In the genomic region with DNA sequence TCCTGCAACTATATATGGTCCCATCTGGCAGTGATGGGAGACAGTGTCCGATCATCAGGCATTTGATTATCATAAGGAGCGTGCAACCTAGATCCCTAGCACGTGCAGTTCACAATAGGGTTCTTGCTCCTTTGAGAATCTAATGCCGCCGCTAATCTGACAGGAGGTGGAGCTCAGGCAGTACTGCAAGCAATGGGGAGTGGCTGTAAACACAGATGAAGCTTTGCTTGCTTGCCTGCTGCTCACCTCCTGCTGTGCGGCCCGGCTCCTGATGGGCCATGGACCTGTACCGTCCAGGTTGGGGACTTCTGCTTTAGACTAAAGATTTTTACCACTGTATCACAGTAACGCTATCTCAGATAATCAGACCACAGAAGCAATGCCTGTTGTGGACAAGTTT, we compare ENCODE assay signal across 15 cellular contexts.
DNase-seq lines count a peak whose midpoint lies in the region; ATAC-seq, FAIRE-seq and TF ChIP-seq lines count a peak whose summit lies in the region.
"Had no signal": no experiment of that assay in that cellular context is flagged by ENCODE, and none has a peak within 500 bp of the region (broad histone marks: within the 10 kb centered on the region; RNA-seq: fewer than 3 reads in every experiment).

No MANE protein-coding gene starts in this region.

- TF ChIP-seq CTCF in HepG2 (CRISPR knock-in tag; IDR thresholded peaks at IDR 0.05) (0 out of 2 replicates have a peak, but pooled peaks have one; percentile 14), right lobe of liver (IDR thresholded peaks at IDR 0.05) (no peak), Panc1 (IDR thresholded peaks at IDR 0.05) (no peak), hepatocyte (IDR thresholded peaks at IDR 0.05; ENCODE audit: poor library complexity) (no peak), stomach (IDR thresholded peaks at IDR 0.05) (no peak), vagina (IDR thresholded peaks at IDR 0.05) (no peak), prostate gland (IDR thresholded peaks at IDR 0.05) (no peak)

- no peak for TF ChIP-seq EP300 in HepG2 (IDR thresholded peaks at IDR 0.05; ENCODE audit: low read depth in 2 of 2, low read length in 2 of 2)
- no peak for TF ChIP-seq EP300 in HepG2 (CRISPR knock-in tag; IDR thresholded peaks at IDR 0.05; ENCODE audit: borderline replicate concordance)
- TF ChIP-seq EP300 in stomach (IDR thresholded peaks at IDR 0.05) = no peak

- TF ChIP-seq POLR2A in HepG2 (IDR thresholded peaks at IDR 0.05; ENCODE audit: insufficient read depth in 1 of 2, low read depth in 2 of 2, low read length in 2 of 2) (no peak), right lobe of liver (IDR thresholded peaks at IDR 0.05) (no peak), stomach (IDR thresholded peaks at IDR 0.05) (no peak), vagina (IDR thresholded peaks at IDR 0.05) (no peak), prostate gland (IDR thresholded peaks at IDR 0.05) (no peak)

- H3K4me3 ChIP-seq in HepG2 (replicated peaks in 1 of 3; ENCODE audit: insufficient read depth in 1 of 3, low read depth in 2 of 3, low read length in 3 of 3) = no peak overlapping the region
- H3K4me3 ChIP-seq in right lobe of liver = no peak overlapping the region
- no peak overlapping the region for H3K4me3 ChIP-seq in Panc1 (ENCODE audit: low read depth in 2 of 2, low read length in 2 of 2)
- no peak overlapping the region for H3K4me3 ChIP-seq in hepatocyte
- no peak overlapping the region for H3K4me3 ChIP-seq in stomach
- no peak overlapping the region for H3K4me3 ChIP-seq in vagina
- H3K4me3 ChIP-seq in prostate gland = no peak overlapping the region
- H3K4me3 ChIP-seq: PC-9 had no signal

- BruUV-seq in HepG2 (replicated peaks; lab: Mats Ljungman, UMichigan) = no TSS peak
- BruUV-seq in Panc1 (replicated peaks; lab: Mats Ljungman, UMichigan) = no TSS peak

- no peaks in the 10 kb centered on the region for H3K9me2 ChIP-seq in hepatocyte (replicated peaks; ENCODE audit: insufficient read depth)

- in situ Hi-C loops in HepG2 (cut with HindIII; ENCODE audit: extremely low pct_ligation_motif_present, low pct_unique_long_range_greater_than_20kb) = no loop called here
- in situ Hi-C loops in Panc1 (cut with HindIII; ENCODE audit: low pct_unique_long_range_greater_than_20kb, low sequenced_read_pairs) = no loop called here

- peak overlapping the region; percentile 5; the same call in 1 of the 2 replicates for H3K4me2 ChIP-seq in HepG2 (ENCODE audit: low read depth, low read length)
- H3K4me2 ChIP-seq in hepatocyte = no peak overlapping the region
- H3K4me2 ChIP-seq: PC-9 had no signal

- H3K4me1 ChIP-seq in HepG2 (ENCODE audit: insufficient read depth, low read length) = peaks cover 9% of the 10 kb centered on the region; the same call in 1 of the 2 replicates
- H3K4me1 ChIP-seq in right lobe of liver = no peaks in the 10 kb centered on the region
- peaks cover 6% of the 10 kb centered on the region; the same call in 1 of the 2 replicates for H3K4me1 ChIP-seq in Panc1 (ENCODE audit: control insufficient read depth, insufficient read depth, low read length)
- H3K4me1 ChIP-seq in hepatocyte (ENCODE audit: insufficient read depth) = no peaks in the 10 kb centered on the region
- peaks cover 0 to 4% (median 0%) of the 10 kb centered on the region in 4 donors for H3K4me1 ChIP-seq in stomach
- no peaks in the 10 kb centered on the region for H3K4me1 ChIP-seq in vagina
- H3K4me1 ChIP-seq in prostate gland (replicated peaks) = no peaks in the 10 kb centered on the region

- intact Hi-C loops in HepG2 (cut with micrococcal nuclease; ENCODE audit: unreplicated experiment) = no loop called here
- intact Hi-C loops in right lobe of liver (cut with DNase I) = no loop called here
- intact Hi-C loops in Panc1 (cut with micrococcal nuclease; ENCODE audit: unreplicated experiment) = no loop called here
- intact Hi-C loops in stomach (cut with DNase I; ENCODE audit: low total_unique reads) = no loop called here
- intact Hi-C loops in vagina (cut with DNase I) = no loop called here
- intact Hi-C loops in prostate gland (cut with DNase I) = no loop called here

- H3K27ac ChIP-seq in HepG2 (ENCODE audit: extremely low read length, insufficient read depth, low read length) (no peak overlapping the region), right lobe of liver (no peak overlapping the region), Panc1 (ENCODE audit: low read length) (peak overlapping the region; percentile 35; the same call in 1 of the 2 replicates), hepatocyte (no peak overlapping the region), stomach (no peak overlapping the region), vagina (no peak overlapping the region), prostate gland (no peak overlapping the region)
- H3K27ac ChIP-seq: PC-9 had no signal

- H3K9ac ChIP-seq in HepG2 (ENCODE audit: insufficient read depth, low read depth, low read length) = no peak overlapping the region

- DNase-seq in HepG2 (ENCODE audit: low spot score) (peak; percentile 38), right lobe of liver (no peak), Panc1 (ENCODE audit: low read depth, low spot score) (no peak), hepatocyte (ENCODE audit: low spot score) (peak; percentile 17), stomach (peak; percentile 28), vagina (ENCODE audit: extremely low spot score in 2 of 2) (no peak), prostate gland (ENCODE audit: low spot score) (no peak), NCI-H187 treated with DMSO at 0.1 percent for 48 hours (lab: John Stamatoyannopoulos, UW) (no peak)
- DNase-seq: ACHN; CD4-positive, alpha-beta memory T cell; Kasumi-1; NCI-H2029 treated with DMSO at 0.1 percent for 48 hours; NCI-H524 treated with DMSO at 0.1 percent for 48 hours; PC-9 had no signal

- peak; percentile 71 for ATAC-seq in HepG2
- ATAC-seq in right lobe of liver = no peak
- no peak; the same call in 1 of the 2 replicates for ATAC-seq in Panc1
- ATAC-seq: SK-N-SH treated with all-trans-retinoic acid at 6 μM for 48 hours had no signal

- TF ChIP-seq RAD21 in HepG2 (CRISPR knock-in tag; IDR thresholded peaks at IDR 0.05) = no peak

- WGBS in HepG2 (ENCODE audit: low lambda C conversion rate) = 12% methylated on average over 6 of the region's 9 CpGs
- 43% methylated on average over 2 of the region's 9 CpGs for WGBS in right lobe of liver (ENCODE audit: insufficient coverage, low coverage, low lambda C conversion rate, missing lambda C conversion rate)
- WGBS in hepatocyte (ENCODE audit: low lambda C conversion rate, missing lambda C conversion rate) = 50% methylated on average over 9 of the region's 9 CpGs
- WGBS in stomach, 5 donors = 29 to 70% (median 43%) methylated on average over 9 of the region's 9 CpGs
- WGBS in prostate gland = 80% methylated on average over 9 of the region's 9 CpGs

- H3K36me3 ChIP-seq in HepG2 (replicated peaks in 1 of 2; ENCODE audit: control insufficient read depth in 1 of 2, insufficient read depth in 2 of 2, low read length in 2 of 2) = no peaks in the 10 kb centered on the region
- no peaks in the 10 kb centered on the region for H3K36me3 ChIP-seq in right lobe of liver
- peaks cover 2% of the 10 kb centered on the region; the same call in 1 of the 2 replicates for H3K36me3 ChIP-seq in Panc1 (ENCODE audit: control insufficient read depth, insufficient read depth, low read length)
- no peaks in the 10 kb centered on the region for H3K36me3 ChIP-seq in hepatocyte (replicated peaks; ENCODE audit: insufficient read depth, low read depth)
- peaks cover 0 to 12% (median 0%) of the 10 kb centered on the region in 4 donors for H3K36me3 ChIP-seq in stomach
- H3K36me3 ChIP-seq in vagina = no peaks in the 10 kb centered on the region
- H3K36me3 ChIP-seq in prostate gland = no peaks in the 10 kb centered on the region

- no peak overlapping the region for H2AFZ ChIP-seq in HepG2 (ENCODE audit: low read length)
- no peak overlapping the region for H2AFZ ChIP-seq in hepatocyte
- H2AFZ ChIP-seq: PC-9 had no signal

- no peaks in the 10 kb centered on the region for H4K20me1 ChIP-seq in HepG2 (ENCODE audit: insufficient read depth, low read length)
- no peaks in the 10 kb centered on the region for H4K20me1 ChIP-seq in hepatocyte (ENCODE audit: insufficient read depth, poor library complexity, severe bottlenecking)

- H3K9me3 ChIP-seq in HepG2 (ENCODE audit: low read length) (no peaks in the 10 kb centered on the region), right lobe of liver (no peaks in the 10 kb centered on the region), Panc1 (ENCODE audit: control insufficient read depth, insufficient read depth, low read depth, low read length) (no peaks in the 10 kb centered on the region), hepatocyte (ENCODE audit: low read depth) (no peaks in the 10 kb centered on the region), stomach (no peaks in the 10 kb centered on the region), vagina (no peaks in the 10 kb centered on the region), prostate gland (no peaks in the 10 kb centered on the region)

- CTCF ChIA-PET in HepG2 (lab: Yijun Ruan, JAX; ENCODE audit: low intra/inter-chr PET ratio, low total read pairs) (no interaction called here), Panc1 (lab: Charles Lee) (no interaction called here)

- H3K27me3 ChIP-seq in HepG2 (ENCODE audit: control insufficient read depth in 1 of 2, insufficient read depth in 2 of 2, low read length in 2 of 2) (peaks cover 1 to 14% of the 10 kb centered on the region in 2 experiments; a peak in 2 of 5 replicates), right lobe of liver (no peaks in the 10 kb centered on the region), Panc1 (ENCODE audit: control insufficient read depth, insufficient read depth, low read length) (no peaks in the 10 kb centered on the region), hepatocyte (no peaks in the 10 kb centered on the region), stomach (no peaks in the 10 kb centered on the region), vagina (no peaks in the 10 kb centered on the region), prostate gland (replicated peaks; ENCODE audit: insufficient read depth) (no peaks in the 10 kb centered on the region)

- H3K79me2 ChIP-seq in HepG2 (ENCODE audit: insufficient read depth, low read length) (no peaks in the 10 kb centered on the region), hepatocyte (no peaks in the 10 kb centered on the region)

- POLR2A ChIA-PET in HepG2 (lab: Yijun Ruan, JAX) (no interaction called here), Panc1 (lab: Charles Lee) (interaction anchor here (0.6 kb wide), 1 partner anchor 267 kb away, joined by 3 read pairs; no protein-coding TSS in a partner anchor)

- no peak for FAIRE-seq in HepG2 (lab: Jason Lieb, UNC)

TF ChIP-seq in HepG2, 621 proteins besides CTCF, POLR2A, EP300 and RAD21 (continues in another document):
- TF ChIP-seq PHF8 (CRISPR knock-in tag; IDR thresholded peaks at IDR 0.05) (no peak), SOX13 (IDR thresholded peaks at IDR 0.05) (0 out of 2 replicates have a peak, but pooled peaks have one; percentile 18), SOX13 (CRISPR knock-in tag; conservative IDR thresholded peaks at IDR 0.05 in 1 of 2, IDR thresholded peaks at IDR 0.05 in 1 of 2) (peak in 1 of 2 experiments; percentile 73; a peak in 2 of 4 replicates)

Comparison
In these comparisons a context has a peak if more than half of its experiments do, and no peak if none do; other contexts are left out.
1. DNase-seq: peak in HepG2 (single experiment), hepatocyte (single experiment) and stomach (single experiment); none in right lobe of liver (0 of 3), Panc1 (single experiment), vagina (0 of 2), prostate gland (single experiment) and NCI-H187 treated with DMSO at 0.1 percent for 48 hours (single experiment).